ENCODE assay signal across 21 cellular contexts in genomic region chrX:47608130-47608810, GRCh38. TPM values are rescaled to one million over a fixed set of nuclear protein-coding genes. Genes with fewer than 3 reads are reported as not detected.
DNase-seq lines count a peak whose midpoint lies in the region; ATAC-seq, FAIRE-seq and TF ChIP-seq lines count a peak whose summit lies in the region.
"Had no signal": no experiment of that assay in that cellular context is flagged by ENCODE, and none has a peak within 500 bp of the region (broad histone marks: within the 10 kb centered on the region; RNA-seq: fewer than 3 reads in every experiment).

No MANE protein-coding gene starts in this region.

- H4K5ac ChIP-seq in mesendoderm (ENCODE audit: low read length) = no peak overlapping the region

- DNase-seq in K562 (ENCODE audit: extremely low read depth in 1 of 4, low spot score in 3 of 4) = peak; percentile 45 to 74 (median 58)
- peak; percentile 92 for DNase-seq in mesendoderm
- no peak for DNase-seq in NOMO-1 (lab: John Stamatoyannopoulos, UW; ENCODE audit: unreplicated experiment in 2 of 2)
- DNase-seq: brain microvascular endothelial cell; CD8-positive, alpha-beta memory T cell; DMS79 treated with DMSO at 0.1 percent for 48 hours; left ventricle myocardium inferior; NCI-H1105; NCI-H2107; NCI-H526; right cardiac atrium; T-cell had no signal

- TF ChIP-seq CTCF in K562 (IDR thresholded peaks at IDR 0.05 in 2 of 3, conservative IDR thresholded peaks at IDR 0.05 in 1 of 3; ENCODE audit: insufficient read depth in 2 of 3, low read depth in 1 of 3, low read length in 3 of 3) (no peak), gastroesophageal sphincter (IDR thresholded peaks at IDR 0.05) (no peak)

- H3K9me1 ChIP-seq in K562 (ENCODE audit: control insufficient read depth, insufficient read depth, low read length) = no peaks in the 10 kb centered on the region

- H3K4me1 ChIP-seq in BLaER1 (peaks cover 11% of the 10 kb centered on the region; the same call in 1 of the 2 replicates), HUES64 (ENCODE audit: insufficient read depth, low read length) (peaks cover 6% of the 10 kb centered on the region; the same call in 1 of the 2 replicates), K562 (replicated peaks in 1 of 2; ENCODE audit: control insufficient read depth in 2 of 2, insufficient read depth in 2 of 2, low read length in 2 of 2) (peaks cover 7% of the 10 kb centered on the region in 2 experiments; a peak in 4 of 5 replicates), mesendoderm (ENCODE audit: control insufficient read depth, low read depth, low read length) (peaks cover 2% of the 10 kb centered on the region), gastroesophageal sphincter (no peaks in the 10 kb centered on the region)
- H3K4me1 ChIP-seq: left ventricle myocardium inferior had no signal

- no peak overlapping the region for H2BK15ac ChIP-seq in mesendoderm (replicated peaks; ENCODE audit: low read depth)

- TF ChIP-seq POLR2A in K562 (conservative IDR thresholded peaks at IDR 0.05) = no peak
- TF ChIP-seq POLR2A in gastroesophageal sphincter (IDR thresholded peaks at IDR 0.05) = no peak

- H3K4me3 ChIP-seq in BLaER1 (no peak overlapping the region), HUES64 (ENCODE audit: low read length) (no peak overlapping the region), K562 (no peak overlapping the region), mesendoderm (ENCODE audit: low read length) (no peak overlapping the region), gastroesophageal sphincter (no peak overlapping the region)
- H3K4me3 ChIP-seq: coronary artery, left ventricle myocardium inferior had no signal

- CTCF ChIA-PET in K562 (lab: Yijun Ruan, JAX; ENCODE audit: low intra/inter-chr PET ratio) = no interaction called here

- no peak overlapping the region for H2AK5ac ChIP-seq in mesendoderm (ENCODE audit: low read length)

- TF ChIP-seq EP300 in K562 (IDR thresholded peaks at IDR 0.05; ENCODE audit: low read length) (peak; percentile 27; the same call in 1 of the 2 replicates), gastroesophageal sphincter (IDR thresholded peaks at IDR 0.05) (no peak)

- H3K23ac ChIP-seq in mesendoderm (ENCODE audit: low read length) = no peak overlapping the region

- H2BK120ac ChIP-seq in mesendoderm (ENCODE audit: low read depth, low read length) = no peak overlapping the region

- WGBS in HUES64 = 39% methylated on average over 9 of the region's 9 CpGs
- WGBS in K562 (ENCODE audit: insufficient coverage, low coverage, missing lambda C conversion rate) = 18% methylated on average over 6 of the region's 9 CpGs
- no CpG with 5 or more reads among the region's 9 CpGs for WGBS in mesendoderm (ENCODE audit: extremely low coverage, insufficient coverage, low lambda C conversion rate)
- WGBS in gastroesophageal sphincter (ENCODE audit: low coverage in 1 of 2), 2 donors = 37 to 53% methylated on average over 2 to 3 of the region's 9 CpGs

- no peak for TF ChIP-seq RAD21 in K562 (CRISPR knock-in tag; conservative IDR thresholded peaks at IDR 0.05 in 1 of 2, IDR thresholded peaks at IDR 0.05 in 1 of 2)

- no TSS peak for BruUV-seq in K562 (replicated peaks; lab: Mats Ljungman, UMichigan)

- no peaks in the 10 kb centered on the region for H4K20me1 ChIP-seq in BLaER1
- H4K20me1 ChIP-seq in K562 (replicated peaks; ENCODE audit: control insufficient read depth, insufficient read depth, low read length) = no peaks in the 10 kb centered on the region

- H3K9ac ChIP-seq in BLaER1 (no peak overlapping the region), HUES64 (ENCODE audit: low read depth, low read length) (0 out of 2 replicates have a peak overlapping the region, but pooled peaks have one; percentile 49), K562 (ENCODE audit: insufficient read depth in 1 of 2, low read depth in 2 of 2, low read length in 2 of 2) (no peak overlapping the region; a peak in 1 of 4 replicates), mesendoderm (ENCODE audit: low read length) (no peak overlapping the region)

- FAIRE-seq in K562 (lab: Jason Lieb, UNC) = peak; percentile 75
- FAIRE-seq: endothelial cell of umbilical vein had no signal

- no peak overlapping the region for H3K18ac ChIP-seq in mesendoderm (ENCODE audit: low read length)

- H4K8ac ChIP-seq in mesendoderm (ENCODE audit: low read depth, low read length) = no peak overlapping the region

- H3K27ac ChIP-seq in BLaER1 (no peak overlapping the region), HUES64 (ENCODE audit: low read depth, low read length) (peak overlapping the region; percentile 73; the same call in 1 of the 2 replicates), K562 (ENCODE audit: extremely low read depth, low read depth, low read length) (peak overlapping the region; percentile 52; the same call in 1 of the 3 replicates), mesendoderm (ENCODE audit: low read depth, low read length) (no peak overlapping the region), gastroesophageal sphincter (no peak overlapping the region)
- H3K27ac ChIP-seq: brain microvascular endothelial cell, coronary artery, left ventricle myocardium inferior had no signal

- H3K36me3 ChIP-seq in BLaER1 = no peaks in the 10 kb centered on the region
- no peaks in the 10 kb centered on the region for H3K36me3 ChIP-seq in HUES64 (ENCODE audit: insufficient read depth, low read length)
- no peaks in the 10 kb centered on the region for H3K36me3 ChIP-seq in K562 (ENCODE audit: control insufficient read depth, insufficient read depth, low read length)
- no peaks in the 10 kb centered on the region for H3K36me3 ChIP-seq in mesendoderm (ENCODE audit: control insufficient read depth, insufficient read depth, low read length)
- H3K36me3 ChIP-seq in gastroesophageal sphincter = no peaks in the 10 kb centered on the region
- H3K36me3 ChIP-seq: brain microvascular endothelial cell, left ventricle myocardium inferior had no signal

- H3K27me3 ChIP-seq in BLaER1 (peaks cover 42% of the 10 kb centered on the region), HUES64 (ENCODE audit: insufficient read depth, low read length) (no peaks in the 10 kb centered on the region), K562 (ENCODE audit: control insufficient read depth in 2 of 2, insufficient read depth in 2 of 2, low read length in 2 of 2) (peaks cover 0 to 2% of the 10 kb centered on the region in 2 experiments; a peak in 2 of 5 replicates), mesendoderm (ENCODE audit: insufficient read depth, low read length, poor library complexity) (no peaks in the 10 kb centered on the region), gastroesophageal sphincter (no peaks in the 10 kb centered on the region)
- H3K27me3 ChIP-seq: brain microvascular endothelial cell had no signal

- H3K4ac ChIP-seq in mesendoderm (ENCODE audit: low read depth, low read length) = peak overlapping the region; percentile 76

- in situ Hi-C loops in K562 (cut with MboI) = no loop called here

- no peaks in the 10 kb centered on the region for H3K79me2 ChIP-seq in K562 (ENCODE audit: control insufficient read depth, insufficient read depth, low read length)
- H3K79me2 ChIP-seq in mesendoderm (ENCODE audit: control insufficient read depth, insufficient read depth, low read length) = no peaks in the 10 kb centered on the region

- peak overlapping the region; percentile 67 for H2BK5ac ChIP-seq in mesendoderm (ENCODE audit: low read length)

- H3K56ac ChIP-seq in mesendoderm (ENCODE audit: low read length) = peak overlapping the region; percentile 84

- peak overlapping the region; percentile 34 for H3K4me2 ChIP-seq in BLaER1
- H3K4me2 ChIP-seq in K562 (ENCODE audit: insufficient read depth, low read length) = peak overlapping the region; percentile 49
- no peak overlapping the region for H3K4me2 ChIP-seq in mesendoderm (ENCODE audit: low read length)

- ATAC-seq in K562 (peak; percentile 92), GM18520 (IDR thresholded peaks at IDR 0.05; ENCODE audit: unreplicated experiment) (no peak), gastroesophageal sphincter (no peak), GM19455 (IDR thresholded peaks at IDR 0.05; ENCODE audit: unreplicated experiment) (no peak)
- ATAC-seq: right cardiac atrium, Right ventricle myocardium inferior, T-cell had no signal

- H3K9me3 ChIP-seq in BLaER1 (peaks cover 12% of the 10 kb centered on the region; the same call in 1 of the 2 replicates), HUES64 (ENCODE audit: insufficient read depth, low read depth, low read length) (no peaks in the 10 kb centered on the region), K562 (replicated peaks; ENCODE audit: control insufficient read depth, insufficient read depth, low read depth, low read length) (0 out of 2 replicates have a peak, but pooled peaks cover 2% of the 10 kb centered on the region), gastroesophageal sphincter (no peaks in the 10 kb centered on the region)
- H3K9me3 ChIP-seq: left ventricle myocardium inferior had no signal

- peak overlapping the region; percentile 85 for H2AFZ ChIP-seq in K562 (ENCODE audit: low read depth, low read length)

- intact Hi-C loops in K562 (cut with micrococcal nuclease) = no loop called here

- no peaks in the 10 kb centered on the region for H3K79me1 ChIP-seq in mesendoderm (ENCODE audit: low read length)

- POLR2A ChIA-PET in K562 (lab: Yijun Ruan, JAX) = no interaction called here

RNA-seq across cellular contexts. Expression of gene SYN1, which starts 11.4 kb away (rescaled TPM):
- 8.3 TPM for polyA plus RNA-seq in HUES64 (2013, experiment 1 of 2)
- 10.6 TPM for polyA plus RNA-seq in HUES64 (2013, experiment 2 of 2)
- total RNA-seq in K562 (2011; cell fraction: chromatin; rRNA removed; ENCODE audit: low replicate concordance) = 0.88 and 1.1 TPM in 2 replicates
- total RNA-seq in K562 (2011; cell fraction: nucleolus; rRNA removed) = 0.26 TPM in 1 of 2 replicates, not detected in the other
- total RNA-seq in K562 (2011; cell fraction: nucleoplasm; rRNA removed) = 0.66 TPM in 1 of 2 replicates, not detected in the other
- total RNA-seq in K562 (2014; rRNA removed) = 0.18 TPM in 1 of 2 replicates, not detected in the other
- 0.10 and 0.15 TPM in 2 replicates for total RNA-seq in K562 (2014; rRNA removed; fragmentation: Illumina TruSeq; extraction: Trizol)
- not detected in 2 replicates for total RNA-seq in K562 (2015; rRNA removed; fragmentation: Illumina TruSeq; extraction: Trizol)
- 0.24 and 0.38 TPM in 2 replicates for total RNA-seq in K562 (2021)
- polyA plus RNA-seq in K562 (2011; rRNA removed) = 0.01 and 0.12 TPM in 2 replicates
- polyA plus RNA-seq in K562 (2011; cell fraction: cytosol; rRNA removed) = 0.10 and 0.15 TPM in 2 replicates
- 0.18 and 0.42 TPM in 2 replicates for polyA plus RNA-seq in K562 (2011; cell fraction: nucleus; rRNA removed)
- polyA plus RNA-seq in K562 (2012) = 0.30 and 0.66 TPM in 2 replicates
- polyA plus RNA-seq in K562 (2014; fragmentation: Illumina TruSeq; extraction: Trizol) = 0.14 and 0.28 TPM in 2 replicates
- polyA plus RNA-seq in K562 (2014; fragmentation: Nextera tagmentation; extraction: Ambion mirVana) = under 1 TPM in 1 of 2 experiments, not detected in 1; 0.07 TPM
- polyA plus RNA-seq in K562 (2014; rRNA removed) = 0.24 TPM in 1 of 2 replicates, not detected in the other
- polyA minus RNA-seq in K562 (2011; rRNA and poly(A)+ RNA removed) = 0.09 and 1.2 TPM in 2 replicates
- polyA minus RNA-seq in K562 (2011; cell fraction: cytosol; rRNA and poly(A)+ RNA removed) = 0.36 and 1.2 TPM in 2 replicates
- polyA minus RNA-seq in K562 (2011; cell fraction: nucleus; rRNA and poly(A)+ RNA removed) = 0.13 and 0.22 TPM in 2 replicates
- 17.3 TPM for polyA plus RNA-seq in mesendoderm (2013, experiment 1 of 2)
- 17.7 TPM for polyA plus RNA-seq in mesendoderm (2013, experiment 2 of 2)
- under 1 TPM in 2 of 4 donors, not detected in 2; 0.27 TPM for total RNA-seq in gastroesophageal sphincter
- total RNA-seq: endothelial cell of umbilical vein, fibroblast of villous mesenchyme had no signal
- polyA plus RNA-seq: endothelial cell of umbilical vein had no signal

RNA-seq across cellular contexts. Expression of gene CFP, which starts 21.5 kb away (rescaled TPM):
- 1.5 TPM for polyA plus RNA-seq in HUES64 (2013, experiment 1 of 2)
- 0.95 TPM for polyA plus RNA-seq in HUES64 (2013, experiment 2 of 2)
- 0.92 and 1.3 TPM in 2 replicates for total RNA-seq in K562 (2011; cell fraction: chromatin; rRNA removed; ENCODE audit: low replicate concordance)
- 0.53 and 0.67 TPM in 2 replicates for total RNA-seq in K562 (2011; cell fraction: nucleolus; rRNA removed)
- total RNA-seq in K562 (2011; cell fraction: nucleoplasm; rRNA removed) = 1.1 and 1.2 TPM in 2 replicates
- total RNA-seq in K562 (2014; rRNA removed) = 0.41 and 2.1 TPM in 2 replicates
- 0.26 and 0.55 TPM in 2 replicates for total RNA-seq in K562 (2014; rRNA removed; fragmentation: Illumina TruSeq; extraction: Trizol)
- 1.1 and 1.5 TPM in 2 replicates for total RNA-seq in K562 (2015; rRNA removed; fragmentation: Illumina TruSeq; extraction: Trizol)
- total RNA-seq in K562 (2021) = 0.89 and 2.0 TPM in 2 replicates
- polyA plus RNA-seq in K562 (2011; rRNA removed) = 0.28 and 0.93 TPM in 2 replicates
- 0.72 and 0.88 TPM in 2 replicates for polyA plus RNA-seq in K562 (2011; cell fraction: cytosol; rRNA removed)
- polyA plus RNA-seq in K562 (2011; cell fraction: nucleus; rRNA removed) = 0.68 and 0.97 TPM in 2 replicates
- 2.0 and 5.5 TPM in 2 replicates for polyA plus RNA-seq in K562 (2012)
- 0.79 and 1.2 TPM in 2 replicates for polyA plus RNA-seq in K562 (2014; fragmentation: Illumina TruSeq; extraction: Trizol)
- under 1 TPM; 0.18 to 0.28 TPM for polyA plus RNA-seq in K562 (2014; fragmentation: Nextera tagmentation; extraction: Ambion mirVana)
- polyA plus RNA-seq in K562 (2014; rRNA removed) = 1.2 and 2.0 TPM in 2 replicates
- polyA minus RNA-seq in K562 (2011; rRNA and poly(A)+ RNA removed) = 0.07 and 0.09 TPM in 2 replicates
- polyA minus RNA-seq in K562 (2011; cell fraction: cytosol; rRNA and poly(A)+ RNA removed) = 0.48 TPM in 1 of 2 replicates, not detected in the other
- polyA minus RNA-seq in K562 (2011; cell fraction: nucleus; rRNA and poly(A)+ RNA removed) = 0.27 and 0.56 TPM in 2 replicates
- polyA plus RNA-seq in mesendoderm (2013, experiment 1 of 2) = 2.0 TPM
- polyA plus RNA-seq in mesendoderm (2013, experiment 2 of 2) = 2.2 TPM
- total RNA-seq in gastroesophageal sphincter = 10 to 100 TPM in 1 of 4 donors, 1 to 10 TPM in 2, under 1 TPM in 1; 0.78 to 18.4 (median 4.7) TPM

RNA-seq across cellular contexts. Expression of gene TIMP1, which starts 26.0 kb away (rescaled TPM):
- polyA plus RNA-seq in HUES64 (2013, experiment 1 of 2) = 50.8 TPM
- 62.1 TPM for polyA plus RNA-seq in HUES64 (2013, experiment 2 of 2)
- 280 and 965 TPM in 2 replicates for total RNA-seq in K562 (2011; cell fraction: chromatin; rRNA removed; ENCODE audit: low replicate concordance)
- total RNA-seq in K562 (2011; cell fraction: nucleolus; rRNA removed) = 1,302 and 2,067 TPM in 2 replicates
- total RNA-seq in K562 (2011; cell fraction: nucleoplasm; rRNA removed) = 1,014 and 1,106 TPM in 2 replicates
- total RNA-seq in K562 (2014; rRNA removed) = 203 and 272 TPM in 2 replicates
- total RNA-seq in K562 (2014; rRNA removed; fragmentation: Illumina TruSeq; extraction: Trizol) = 107 and 115 TPM in 2 replicates
- 187 and 190 TPM in 2 replicates for total RNA-seq in K562 (2015; rRNA removed; fragmentation: Illumina TruSeq; extraction: Trizol)
- total RNA-seq in K562 (2021) = 264 and 292 TPM in 2 replicates
- polyA plus RNA-seq in K562 (2011; rRNA removed) = 436 and 513 TPM in 2 replicates
- polyA plus RNA-seq in K562 (2011; cell fraction: cytosol; rRNA removed) = 819 and 2,428 TPM in 2 replicates
- 230 and 506 TPM in 2 replicates for polyA plus RNA-seq in K562 (2011; cell fraction: nucleus; rRNA removed)
- 447 and 511 TPM in 2 replicates for polyA plus RNA-seq in K562 (2012)
- polyA plus RNA-seq in K562 (2014; fragmentation: Illumina TruSeq; extraction: Trizol) = 273 and 317 TPM in 2 replicates
- polyA plus RNA-seq in K562 (2014; fragmentation: Nextera tagmentation; extraction: Ambion mirVana) = 100 to 1,000 TPM; 530 to 699 TPM
- 167 and 174 TPM in 2 replicates for polyA plus RNA-seq in K562 (2014; rRNA removed)
- 359 and 800 TPM in 2 replicates for polyA minus RNA-seq in K562 (2011; rRNA and poly(A)+ RNA removed)
- polyA minus RNA-seq in K562 (2011; cell fraction: cytosol; rRNA and poly(A)+ RNA removed) = 495 and 903 TPM in 2 replicates
- 104 and 113 TPM in 2 replicates for polyA minus RNA-seq in K562 (2011; cell fraction: nucleus; rRNA and poly(A)+ RNA removed)
- 51.0 TPM for polyA plus RNA-seq in mesendoderm (2013, experiment 1 of 2)
- polyA plus RNA-seq in mesendoderm (2013, experiment 2 of 2) = 54.0 TPM
- 100 to 1,000 TPM in 3 of 4 donors, 10 to 100 TPM in 1; 77.4 to 204 (median 156) TPM for total RNA-seq in gastroesophageal sphincter

RNA-seq across cellular contexts. Expression of gene ELK1, which starts 42.1 kb away (rescaled TPM):
- polyA plus RNA-seq in HUES64 (2013, experiment 1 of 2) = 23.2 TPM
- 25.6 TPM for polyA plus RNA-seq in HUES64 (2013, experiment 2 of 2)
- total RNA-seq in K562 (2011; cell fraction: chromatin; rRNA removed; ENCODE audit: low replicate concordance) = 32.0 and 32.5 TPM in 2 replicates
- 20.1 and 21.2 TPM in 2 replicates for total RNA-seq in K562 (2011; cell fraction: nucleolus; rRNA removed)
- total RNA-seq in K562 (2011; cell fraction: nucleoplasm; rRNA removed) = 32.9 and 71.1 TPM in 2 replicates
- 37.8 and 47.8 TPM in 2 replicates for total RNA-seq in K562 (2014; rRNA removed)
- 23.6 and 24.5 TPM in 2 replicates for total RNA-seq in K562 (2014; rRNA removed; fragmentation: Illumina TruSeq; extraction: Trizol)
- total RNA-seq in K562 (2015; rRNA removed; fragmentation: Illumina TruSeq; extraction: Trizol) = 21.2 and 21.6 TPM in 2 replicates
- 62.5 and 74.9 TPM in 2 replicates for total RNA-seq in K562 (2021)
- 26.5 and 29.5 TPM in 2 replicates for polyA plus RNA-seq in K562 (2011; rRNA removed)
- 36.1 and 65.1 TPM in 2 replicates for polyA plus RNA-seq in K562 (2011; cell fraction: cytosol; rRNA removed)
- polyA plus RNA-seq in K562 (2011; cell fraction: nucleus; rRNA removed) = 31.3 and 44.0 TPM in 2 replicates
- polyA plus RNA-seq in K562 (2012) = 40.7 and 46.4 TPM in 2 replicates
- polyA plus RNA-seq in K562 (2014; fragmentation: Illumina TruSeq; extraction: Trizol) = 49.6 and 65.2 TPM in 2 replicates
- 1 to 10 TPM; 4.4 to 4.6 TPM for polyA plus RNA-seq in K562 (2014; fragmentation: Nextera tagmentation; extraction: Ambion mirVana)
- polyA plus RNA-seq in K562 (2014; rRNA removed) = 30.0 and 30.1 TPM in 2 replicates
- 17.1 and 17.8 TPM in 2 replicates for polyA minus RNA-seq in K562 (2011; rRNA and poly(A)+ RNA removed)
- 26.9 and 30.2 TPM in 2 replicates for polyA minus RNA-seq in K562 (2011; cell fraction: cytosol; rRNA and poly(A)+ RNA removed)
- polyA minus RNA-seq in K562 (2011; cell fraction: nucleus; rRNA and poly(A)+ RNA removed) = 9.4 and 10.1 TPM in 2 replicates
- polyA plus RNA-seq in mesendoderm (2013, experiment 1 of 2) = 26.8 TPM
- polyA plus RNA-seq in mesendoderm (2013, experiment 2 of 2) = 24.9 TPM
- total RNA-seq in gastroesophageal sphincter = 10 to 100 TPM; 20.0 to 26.8 (median 26.2) TPM

RNA-seq across cellular contexts. Expression of gene ARAF, which starts 47.3 kb away (rescaled TPM):
- polyA plus RNA-seq in HUES64 (2013, experiment 1 of 2) = 29.4 TPM
- 25.7 TPM for polyA plus RNA-seq in HUES64 (2013, experiment 2 of 2)
- total RNA-seq in K562 (2011; cell fraction: chromatin; rRNA removed; ENCODE audit: low replicate concordance) = 73.6 and 169 TPM in 2 replicates
- total RNA-seq in K562 (2011; cell fraction: nucleolus; rRNA removed) = 112 and 121 TPM in 2 replicates
- 88.2 and 117 TPM in 2 replicates for total RNA-seq in K562 (2011; cell fraction: nucleoplasm; rRNA removed)
- total RNA-seq in K562 (2014; rRNA removed) (22.2 and 24.5 TPM in 2 replicates), K562 (2014; rRNA removed; fragmentation: Illumina TruSeq; extraction: Trizol) (21.4 and 22.1 TPM in 2 replicates), K562 (2015; rRNA removed; fragmentation: Illumina TruSeq; extraction: Trizol) (26.1 and 29.4 TPM in 2 replicates), K562 (2021) (67.7 and 70.0 TPM in 2 replicates), gastroesophageal sphincter (10 to 100 TPM; 27.5 to 46.8 (median 38.5) TPM)
- polyA plus RNA-seq in K562 (2011; rRNA removed) (43.0 and 57.6 TPM in 2 replicates), K562 (2014; fragmentation: Illumina TruSeq; extraction: Trizol) (48.1 and 60.1 TPM in 2 replicates), K562 (2014; fragmentation: Nextera tagmentation; extraction: Ambion mirVana) (1 to 10 TPM; 5.5 to 8.8 TPM), K562 (2014; rRNA removed) (38.6 and 42.0 TPM in 2 replicates)
- polyA plus RNA-seq in K562 (2011; cell fraction: cytosol; rRNA removed) = 38.6 and 60.5 TPM in 2 replicates
- polyA plus RNA-seq in K562 (2011; cell fraction: nucleus; rRNA removed) = 132 and 195 TPM in 2 replicates
- 46.8 and 58.0 TPM in 2 replicates for polyA plus RNA-seq in K562 (2012)
- 50.5 and 58.7 TPM in 2 replicates for polyA minus RNA-seq in K562 (2011; rRNA and poly(A)+ RNA removed)
- polyA minus RNA-seq in K562 (2011; cell fraction: cytosol; rRNA and poly(A)+ RNA removed) = 33.5 and 38.0 TPM in 2 replicates
- polyA minus RNA-seq in K562 (2011; cell fraction: nucleus; rRNA and poly(A)+ RNA removed) = 54.1 and 55.8 TPM in 2 replicates
- 42.4 TPM for polyA plus RNA-seq in mesendoderm (2013, experiment 1 of 2)
- 41.0 TPM for polyA plus RNA-seq in mesendoderm (2013, experiment 2 of 2)

Comparison
In these comparisons a context has a peak if more than half of its experiments do, and no peak if none do; other contexts are left out.
1. H3K27ac ChIP-seq: peak in HUES64 (single experiment) and K562 (single experiment); none in BLaER1 (single experiment), mesendoderm (single experiment) and gastroesophageal sphincter (0 of 4).
2. DNase-seq: peak in K562 (4 of 4) and mesendoderm (single experiment); none in NOMO-1 (0 of 2).